21 cellular contexts compared by ENCODE assay signal in the genomic region with DNA sequence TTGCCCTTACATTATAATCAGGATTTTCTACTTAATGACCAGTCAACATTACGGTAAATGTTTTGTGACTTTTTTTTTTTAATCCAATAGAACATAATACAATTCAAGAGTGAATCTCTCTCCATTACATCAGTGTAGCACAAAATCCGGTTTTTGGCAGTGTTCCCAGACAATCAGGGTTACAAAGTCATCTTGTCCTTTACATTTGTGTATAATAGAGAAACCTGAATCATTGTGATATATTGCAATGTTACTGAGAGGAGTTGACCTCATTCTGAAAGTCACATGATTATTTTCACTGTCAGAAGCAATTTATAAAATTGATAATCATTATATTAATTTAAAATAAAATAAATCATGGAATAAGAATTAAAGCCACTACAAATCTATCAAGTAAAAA.
A peak's percentile ranks its signal among the peaks of the same experiment; 100 is the strongest.
DNase-seq lines count a peak whose midpoint lies in the region; ATAC-seq, FAIRE-seq and TF ChIP-seq lines count a peak whose summit lies in the region.
"Had no signal": no experiment of that assay in that cellular context is flagged by ENCODE, and none has a peak within 500 bp of the region (broad histone marks: within the 10 kb centered on the region; RNA-seq: fewer than 3 reads in every experiment).

No MANE protein-coding gene starts in this region.

- no peak for TF ChIP-seq POLR2A in H54 (IDR thresholded peaks at IDR 0.05; ENCODE audit: low read depth, low read length)

- H4K91ac ChIP-seq in neuronal stem cell (ENCODE audit: low read depth, low read length, poor library complexity): no peak overlapping the region

- H3K9me3 ChIP-seq in neuronal stem cell (replicated peaks in 1 of 2; ENCODE audit: control insufficient read depth in 2 of 2, insufficient read depth in 1 of 2, low read depth in 1 of 2, low read length in 2 of 2): no peaks in the 10 kb centered on the region
- H3K9me3 ChIP-seq: gastrocnemius medialis, stomach had no signal

- TF ChIP-seq CTCF in astrocyte of the spinal cord (IDR thresholded peaks at IDR 0.05; ENCODE audit: low read depth, low read length): no peak

- H2AK5ac ChIP-seq in neuronal stem cell (ENCODE audit: low read depth, low read length): no peak overlapping the region

- no peak overlapping the region for H3K23ac ChIP-seq in neuronal stem cell (ENCODE audit: low read depth, low read length, poor library complexity)

- H3K4me1 ChIP-seq in neuronal stem cell (ENCODE audit: control insufficient read depth in 2 of 2, insufficient read depth in 1 of 2, low read depth in 1 of 2, low read length in 2 of 2): no peaks in the 10 kb centered on the region
- H3K4me1 ChIP-seq: gastrocnemius medialis, stomach had no signal

- ATAC-seq in GM19023 (IDR thresholded peaks at IDR 0.05; ENCODE audit: unreplicated experiment): no peak
- ATAC-seq: gastrocnemius medialis, Panc1 had no signal

- H4K8ac ChIP-seq in neuronal stem cell (ENCODE audit: low read depth, low read length): no peak overlapping the region

- H3K27ac ChIP-seq in neuronal stem cell (replicated peaks; ENCODE audit: low read length): no peak overlapping the region
- H3K27ac ChIP-seq: cardiac muscle cell, gastrocnemius medialis, stomach had no signal

- no peak overlapping the region for H3K18ac ChIP-seq in neuronal stem cell (ENCODE audit: low read length)

- FAIRE-seq in H54 (lab: Jason Lieb, UNC): no peak

- H2AFZ ChIP-seq in neuronal stem cell (ENCODE audit: low read length): no peak overlapping the region

- no peaks in the 10 kb centered on the region for H3K27me3 ChIP-seq in neuronal stem cell (ENCODE audit: control insufficient read depth in 3 of 3, insufficient read depth in 3 of 3, low read depth in 1 of 3, low read length in 3 of 3)
- H3K27me3 ChIP-seq: cardiac muscle cell, gastrocnemius medialis, stomach had no signal

- peak; percentile 2 for DNase-seq in NCI-H2107 treated with DMSO at 0.1 percent for 48 hours (lab: John Stamatoyannopoulos, UW; ENCODE audit: unreplicated experiment)
- DNase-seq in NCI-H2107 (lab: John Stamatoyannopoulos, UW): no peak
- peak; percentile 92 for DNase-seq in NCI-H345 (lab: John Stamatoyannopoulos, UW)
- DNase-seq in astrocyte of the spinal cord (ENCODE audit: low read depth, low spot score): peak; percentile 29
- peak; percentile 67 for DNase-seq in renal cortical epithelial cell (ENCODE audit: low read depth)
- DNase-seq in neuronal stem cell (ENCODE audit: low spot score): no peak
- DNase-seq in H54 (ENCODE audit: insufficient read length, low spot score): no peak
- DNase-seq: activated B cell treated with CpG ODN at 0.5 μM for 24 hours; activated CD8-positive, alpha-beta memory T cell treated with anti-CD3 and anti-CD28 coated beads, Interleukin-2, amount 50 U/mL, for 48 hours; activated naive CD4-positive, alpha-beta T cell treated with anti-CD3 and anti-CD28 coated beads, Interleukin-2, amount 10 ng/mL, durations not matched to agents 7 days and 5 days; endodermal cell; gastrocnemius medialis; H7; mesendoderm; nucleus accumbens; stomach; T-helper 1 cell had no signal

- no peak overlapping the region for H2BK15ac ChIP-seq in neuronal stem cell (ENCODE audit: low read length)

- no peak overlapping the region for H3K9ac ChIP-seq in neuronal stem cell (ENCODE audit: low read depth, low read length, poor library complexity)

- H3K4ac ChIP-seq in neuronal stem cell (ENCODE audit: low read length): no peak overlapping the region

- no peak overlapping the region for H2BK12ac ChIP-seq in neuronal stem cell (ENCODE audit: low read length)

- no peak overlapping the region for H3K4me3 ChIP-seq in astrocyte of the spinal cord (ENCODE audit: low read depth, low read length)
- H3K4me3 ChIP-seq in neuronal stem cell (ENCODE audit: low read length in 2 of 2): no peak overlapping the region
- H3K4me3 ChIP-seq: cardiac muscle cell, gastrocnemius medialis, smooth muscle cell, stomach had no signal

- in situ Hi-C loops in astrocyte of the spinal cord (cut with HindIII; ENCODE audit: low sequenced_read_pairs): no loop called here

- H3K36me3 ChIP-seq in neuronal stem cell (replicated peaks in 1 of 2; ENCODE audit: control insufficient read depth in 2 of 2, insufficient read depth in 2 of 2, low read length in 2 of 2): no peaks in the 10 kb centered on the region
- H3K36me3 ChIP-seq: cardiac muscle cell, gastrocnemius medialis, stomach had no signal

- no peak overlapping the region for H3K4me2 ChIP-seq in neuronal stem cell (ENCODE audit: insufficient read depth, low read length, poor library complexity, severe bottlenecking)
- H3K4me2 ChIP-seq: smooth muscle cell had no signal

- H2BK5ac ChIP-seq in neuronal stem cell (ENCODE audit: low read length): no peak overlapping the region

- no peak overlapping the region for H2BK120ac ChIP-seq in neuronal stem cell (ENCODE audit: low read depth, low read length)

- no peak overlapping the region for H3K14ac ChIP-seq in neuronal stem cell (ENCODE audit: low read length)

- H3K79me1 ChIP-seq in neuronal stem cell (ENCODE audit: low read depth, low read length): no peaks in the 10 kb centered on the region

- WGBS in neuronal stem cell (ENCODE audit: extremely low coverage in 2 of 2, insufficient read length in 2 of 2, insufficient replicate concordance in 1 of 2), 2 donors: no CpG with 5 or more reads among the region's 2 CpGs

Comparison
In these comparisons a context has a peak if more than half of its experiments do, and no peak if none do; other contexts are left out.
1. DNase-seq: peak in NCI-H2107 treated with DMSO at 0.1 percent for 48 hours (single experiment), NCI-H345 (single experiment), astrocyte of the spinal cord (single experiment) and renal cortical epithelial cell (single experiment); none in NCI-H2107 (single experiment), neuronal stem cell (single experiment) and H54 (single experiment).